9 cellular contexts compared by ENCODE assay signal in genomic region chr16:9050102-9050830, GRCh38. TPM values are rescaled to one million over a fixed set of nuclear protein-coding genes. Genes with fewer than 3 reads are reported as not detected.
A peak's percentile ranks its signal among the peaks of the same experiment; 100 is the strongest.
DNase-seq lines count a peak whose midpoint lies in the region; ATAC-seq and TF ChIP-seq lines count a peak whose summit lies in the region.
"Had no signal": no experiment of that assay in that cellular context is flagged by ENCODE, and none has a peak within 500 bp of the region (broad histone marks: within the 10 kb centered on the region; RNA-seq: fewer than 3 reads in every experiment).

No MANE protein-coding gene starts in this region.

- H3K4me3 ChIP-seq in OCI-LY1 (ENCODE audit: low read depth, low read length, poor library complexity, severe bottlenecking) (no peak overlapping the region), fibroblast of lung (replicated peaks in 1 of 4; ENCODE audit: control extremely low read depth in 1 of 4, insufficient read depth in 1 of 4, low read depth in 3 of 4, low read length in 4 of 4) (no peak overlapping the region)

- H3K9me3 Mint-ChIP-seq in type B pancreatic cell: no peaks in the 10 kb centered on the region

- peaks cover 12% of the 10 kb centered on the region; the same call in 1 of the 2 replicates for H3K9me3 ChIP-seq in OCI-LY1 (ENCODE audit: low read length)
- H3K9me3 ChIP-seq in fibroblast of lung (ENCODE audit: control insufficient read depth, insufficient read depth, low read depth, low read length): no peaks in the 10 kb centered on the region

- H3K79me2 ChIP-seq in OCI-LY1 (ENCODE audit: insufficient read depth, low read length) (no peaks in the 10 kb centered on the region), fibroblast of lung (ENCODE audit: control insufficient read depth, insufficient read depth, low read length) (no peaks in the 10 kb centered on the region)

- H3K36me3 ChIP-seq in OCI-LY1 (ENCODE audit: insufficient read depth, low read length) (no peaks in the 10 kb centered on the region; the same call in 1 of the 2 replicates), fibroblast of lung (ENCODE audit: control insufficient read depth, insufficient read depth, low read length) (no peaks in the 10 kb centered on the region)

- TF ChIP-seq CTCF in OCI-LY1 (IDR thresholded peaks at IDR 0.05; ENCODE audit: low read length) (peak; percentile 74), fibroblast of lung (conservative IDR thresholded peaks at IDR 0.05 in 1 of 2, IDR thresholded peaks at IDR 0.05 in 1 of 2; ENCODE audit: low read depth in 1 of 2, low read length in 2 of 2) (peak; percentile 43 to 57), type B pancreatic cell (conservative IDR thresholded peaks at IDR 0.05) (peak; percentile 68)

- H3K9ac ChIP-seq in OCI-LY1 (ENCODE audit: low read length) (no peak overlapping the region), fibroblast of lung (ENCODE audit: insufficient read depth, low read length) (no peak overlapping the region)

- no peaks in the 10 kb centered on the region for H4K20me1 ChIP-seq in OCI-LY1 (ENCODE audit: insufficient read depth, low read length)
- no peaks in the 10 kb centered on the region for H4K20me1 ChIP-seq in fibroblast of lung (ENCODE audit: control insufficient read depth, extremely low read depth, insufficient read depth, low read length)

- H3K4me3 Mint-ChIP-seq in type B pancreatic cell: no peak overlapping the region
- H3K4me3 Mint-ChIP-seq: T-cell had no signal

- no peaks in the 10 kb centered on the region for H3K4me1 ChIP-seq in OCI-LY1 (ENCODE audit: insufficient read depth, low read length, severe bottlenecking)
- peaks cover 12% of the 10 kb centered on the region for H3K4me1 ChIP-seq in fibroblast of lung (ENCODE audit: control insufficient read depth, extremely low read depth, insufficient read depth, low read length)

- ATAC-seq in HG03139 (IDR thresholded peaks at IDR 0.05; ENCODE audit: unreplicated experiment): no peak
- ATAC-seq: T-cell had no signal

- H3K27ac Mint-ChIP-seq in type B pancreatic cell: no peak overlapping the region
- H3K27ac Mint-ChIP-seq: T-cell had no signal

- DNase-seq in stimulated activated CD4-positive, alpha-beta T cell treated with anti-CD3 and anti-CD28 coated beads, Interleukin-15, amount 100 ng/mL, for 24 hours: peak; percentile 42
- DNase-seq in stimulated activated CD4-positive, alpha-beta T cell treated with anti-CD3 and anti-CD28 coated beads, Interleukin-12 subunit alpha, Interleukin-12 subunit beta, amount 100 ng/mL, for 4 hours: no peak
- DNase-seq in fibroblast of lung (ENCODE audit: low read depth in 2 of 2) (peak in 1 of 2 donors; percentile 10), type B pancreatic cell (ENCODE audit: extremely low spot score, unreplicated experiment) (no peak), RPMI8226 (no peak), cerebellum (ENCODE audit: low spot score) (no peak)

- no peak overlapping the region for H3K4me2 ChIP-seq in OCI-LY1 (ENCODE audit: low read length)
- no peak overlapping the region for H3K4me2 ChIP-seq in fibroblast of lung (ENCODE audit: extremely low read depth, insufficient read depth, low read length)

- H3F3A ChIP-seq in OCI-LY1 (ENCODE audit: insufficient read depth, low read length): no peaks in the 10 kb centered on the region

- peaks cover 15% of the 10 kb centered on the region for H3K4me1 Mint-ChIP-seq in type B pancreatic cell (ENCODE audit: unreplicated experiment)

- H3K27me3 Mint-ChIP-seq in type B pancreatic cell: no peaks in the 10 kb centered on the region

- H3K27ac ChIP-seq in OCI-LY1 (ENCODE audit: low read depth, low read length, poor library complexity, severe bottlenecking): no peak overlapping the region
- no peak overlapping the region for H3K27ac ChIP-seq in fibroblast of lung (ENCODE audit: insufficient read depth, low read length)

- H2AFZ ChIP-seq in OCI-LY1 (ENCODE audit: low read length): no peak overlapping the region
- H2AFZ ChIP-seq in fibroblast of lung (ENCODE audit: low read length): no peak overlapping the region

- no peaks in the 10 kb centered on the region for H3K9me2 ChIP-seq in OCI-LY1 (ENCODE audit: low read depth, low read length)

- H3K27me3 ChIP-seq in OCI-LY1 (ENCODE audit: insufficient read depth, low read length) (peaks cover 10% of the 10 kb centered on the region; the same call in 1 of the 2 replicates), fibroblast of lung (ENCODE audit: control insufficient read depth, insufficient read depth, low read length) (no peaks in the 10 kb centered on the region)

- H3K36me3 Mint-ChIP-seq in type B pancreatic cell: no peaks in the 10 kb centered on the region

RNA-seq across cellular contexts. Expression of gene HAPSTR1, which starts 41.2 kb away (rescaled TPM):
- 45.2 and 57.3 TPM in 2 replicates for total RNA-seq in fibroblast of lung
- polyA plus RNA-seq in fibroblast of lung: 33.2 and 37.5 TPM in 2 replicates
- polyA plus RNA-seq in fibroblast of lung (2012): 23.7 and 28.8 TPM in 2 replicates
- polyA minus RNA-seq in fibroblast of lung (ENCODE audit: low replicate concordance): 35.9 and 46.1 TPM in 2 replicates
- total RNA-seq in type B pancreatic cell (ENCODE audit: low replicate concordance): 58.4 and 66.2 TPM in 2 replicates
- 93.2 TPM for total RNA-seq in cerebellum
